11 cellular contexts compared by ENCODE assay signal in genomic region chr11:125257185-125257584, GRCh38.
DNase-seq lines count a peak whose midpoint lies in the region; ATAC-seq and TF ChIP-seq lines count a peak whose summit lies in the region.
"Had no signal": no experiment of that assay in that cellular context is flagged by ENCODE, and none has a peak within 500 bp of the region (broad histone marks: within the 10 kb centered on the region; RNA-seq: fewer than 3 reads in every experiment).

No MANE protein-coding gene starts in this region.

- no peaks in the 10 kb centered on the region for H3K36me3 ChIP-seq in fibroblast of lung (ENCODE audit: control insufficient read depth, insufficient read depth, low read length)
- H3K36me3 ChIP-seq in esophagus squamous epithelium = no peaks in the 10 kb centered on the region

- H3K27me3 Mint-ChIP-seq in type B pancreatic cell = peaks cover 12% of the 10 kb centered on the region

- no peak overlapping the region for H3K9ac ChIP-seq in fibroblast of lung (ENCODE audit: insufficient read depth, low read length)

- H3K9me3 Mint-ChIP-seq in type B pancreatic cell = no peaks in the 10 kb centered on the region
- H3K9me3 Mint-ChIP-seq: activated T-cell treated with anti-CD3 and anti-CD28 coated beads, Interleukin-2, amount 50 U/mL, for 4 hours; immature natural killer cell had no signal

- H3K27ac Mint-ChIP-seq in type B pancreatic cell = no peak overlapping the region
- H3K27ac Mint-ChIP-seq: immature natural killer cell had no signal

- no peaks in the 10 kb centered on the region for H3K9me3 ChIP-seq in fibroblast of lung (ENCODE audit: control insufficient read depth, insufficient read depth, low read depth, low read length)
- no peaks in the 10 kb centered on the region for H3K9me3 ChIP-seq in esophagus squamous epithelium

- no peak overlapping the region for H3K27ac ChIP-seq in fibroblast of lung (ENCODE audit: insufficient read depth, low read length)
- H3K27ac ChIP-seq in esophagus squamous epithelium = no peak overlapping the region

- peaks cover 34% of the 10 kb centered on the region for H3K4me1 Mint-ChIP-seq in type B pancreatic cell (ENCODE audit: unreplicated experiment)
- H3K4me1 Mint-ChIP-seq: immature natural killer cell had no signal

- no peak overlapping the region for H3K4me2 ChIP-seq in fibroblast of lung (ENCODE audit: extremely low read depth, insufficient read depth, low read length)

- H3K4me3 ChIP-seq in fibroblast of lung (replicated peaks in 1 of 4; ENCODE audit: control extremely low read depth in 1 of 4, insufficient read depth in 1 of 4, low read depth in 3 of 4, low read length in 4 of 4) (no peak overlapping the region), esophagus squamous epithelium (no peak overlapping the region)

- TF ChIP-seq CTCF in fibroblast of lung (conservative IDR thresholded peaks at IDR 0.05 in 1 of 2, IDR thresholded peaks at IDR 0.05 in 1 of 2; ENCODE audit: low read depth in 1 of 2, low read length in 2 of 2) (peak; percentile 25 to 26), type B pancreatic cell (conservative IDR thresholded peaks at IDR 0.05) (peak; percentile 64), esophagus squamous epithelium (IDR thresholded peaks at IDR 0.05) (no peak)

- H3K4me3 Mint-ChIP-seq in type B pancreatic cell = no peak overlapping the region
- H3K4me3 Mint-ChIP-seq: activated T-cell treated with anti-CD3 and anti-CD28 coated beads, Interleukin-2, amount 50 U/mL, for 4 hours; immature natural killer cell had no signal

- peaks cover 2% of the 10 kb centered on the region for H3K36me3 Mint-ChIP-seq in type B pancreatic cell
- H3K36me3 Mint-ChIP-seq: immature natural killer cell had no signal

- H3K4me1 ChIP-seq in fibroblast of lung (ENCODE audit: control insufficient read depth, extremely low read depth, insufficient read depth, low read length) = peaks cover 3% of the 10 kb centered on the region
- H3K4me1 ChIP-seq in esophagus squamous epithelium = peaks cover 0 to 2% (median 0%) of the 10 kb centered on the region in 3 donors

- TF ChIP-seq POLR2A in esophagus squamous epithelium (IDR thresholded peaks at IDR 0.05) = no peak

- H4K20me1 ChIP-seq in fibroblast of lung (ENCODE audit: control insufficient read depth, extremely low read depth, insufficient read depth, low read length) = no peaks in the 10 kb centered on the region

- ATAC-seq in GM18907 (IDR thresholded peaks at IDR 0.05; ENCODE audit: unreplicated experiment) (no peak), GM18873 (IDR thresholded peaks at IDR 0.05; ENCODE audit: low FRiP score, unreplicated experiment) (no peak)
- ATAC-seq: activated T-cell treated with anti-CD3 and anti-CD28 coated beads, Interleukin-2, amount 50 U/mL, for 4 hours had no signal

- no peak overlapping the region for H2AFZ ChIP-seq in fibroblast of lung (ENCODE audit: low read length)

- H3K79me2 ChIP-seq in fibroblast of lung (ENCODE audit: control insufficient read depth, insufficient read depth, low read length) = no peaks in the 10 kb centered on the region

- intact Hi-C loops in esophagus squamous epithelium (cut with DNase I) = no loop called here

- H3K27me3 ChIP-seq in fibroblast of lung (ENCODE audit: control insufficient read depth, insufficient read depth, low read length) (peaks cover 3% of the 10 kb centered on the region), esophagus squamous epithelium (peaks cover 0 to 9% (median 0%) of the 10 kb centered on the region in 4 donors)

- DNase-seq in NCI-H82 (lab: John Stamatoyannopoulos, UW) (peak; percentile 33), NCI-H82 treated with DMSO at 0.1 percent for 48 hours (lab: John Stamatoyannopoulos, UW; ENCODE audit: unreplicated experiment) (no peak), RPMI8226 (peak; percentile 10), fibroblast of lung (ENCODE audit: low read depth in 2 of 2) (no peak), type B pancreatic cell (ENCODE audit: extremely low spot score, unreplicated experiment) (no peak), esophagus squamous epithelium (lab: John Stamatoyannopoulos, UW) (no peak)
- DNase-seq: activated T-cell treated with anti-CD3 and anti-CD28 coated beads, Interleukin-2, amount 50 U/mL, for 4 hours; immature natural killer cell; Right ventricle myocardium superior had no signal

- 76 to 80% methylated on average over 1 to 7 of the region's 7 CpGs for WGBS in esophagus squamous epithelium, 2 donors

Comparison
In these comparisons a context has a peak if more than half of its experiments do, and no peak if none do; other contexts are left out.
1. DNase-seq: peak in NCI-H82 (single experiment) and RPMI8226 (single experiment); none in NCI-H82 treated with DMSO at 0.1 percent for 48 hours (single experiment), fibroblast of lung (0 of 2), type B pancreatic cell (single experiment) and esophagus squamous epithelium (single experiment).
2. CTCF ChIP-seq: peak in fibroblast of lung (2 of 2) and type B pancreatic cell (single experiment); none in esophagus squamous epithelium (0 of 6).